In genomic region chr12:53676715-53677611, GRCh38 we compare ENCODE assay signal across 8 cellular contexts. TPM values are rescaled to one million over a fixed set of nuclear protein-coding genes. Genes with fewer than 3 reads are reported as not detected.
DNase-seq lines count a peak whose midpoint lies in the region; ATAC-seq and TF ChIP-seq lines count a peak whose summit lies in the region.

No MANE protein-coding gene starts in this region.

- WGBS in lung, 2 donors, result 3 to 7% methylated on average over 57 to 59 of the region's 59 CpGs

- H3K4me3 Mint-ChIP-seq in activated CD4-positive, alpha-beta T cell treated with anti-CD3 and anti-CD28 coated beads, Interleukin-2, amount 10 ng/mL, durations not matched to agents 7 days and 5 days, result peak overlapping the region; percentile 92

- peaks cover 18% of the 10 kb centered on the region for H3K36me3 Mint-ChIP-seq in activated CD4-positive, alpha-beta T cell treated with anti-CD3 and anti-CD28 coated beads, Interleukin-2, amount 10 ng/mL, durations not matched to agents 7 days and 5 days (ENCODE audit: low read depth)

- peak; percentile 2 for ATAC-seq in lung (ENCODE audit: insufficient read depth, low FRiP score)
- ATAC-seq in stimulated activated naive CD8-positive, alpha-beta T cell treated with anti-CD3 and anti-CD28 coated beads, Interleukin-15, Interleukin-2, amounts not matched to agents 100 U/mL and 50 U/mL, for 24 hours, result no peak
- no peak for ATAC-seq in GM18502 (IDR thresholded peaks at IDR 0.05; ENCODE audit: poor library complexity, unreplicated experiment)
- ATAC-seq in GM19324 (IDR thresholded peaks at IDR 0.05; ENCODE audit: low FRiP score, unreplicated experiment), result no peak

- CTCF ChIA-PET in activated CD4-positive, alpha-beta T cell treated with anti-CD3 and anti-CD28 coated beads, Interleukin-2, amount 10 ng/mL, durations not matched to agents 7 days and 5 days (lab: Charles Lee), result interaction anchor here (0.6 to 3.7 kb wide), 12 partner anchors 16 to 965 kb away, joined by 3 to 24 read pairs (median 5); no protein-coding TSS in a partner anchor

- POLR2A ChIA-PET in activated CD4-positive, alpha-beta T cell treated with anti-CD3 and anti-CD28 coated beads, Interleukin-2, amount 10 ng/mL, durations not matched to agents 7 days and 5 days (lab: Charles Lee), result no interaction called here

- H3K27ac ChIP-seq in 22Rv1, result peak overlapping the region; percentile 97
- peak overlapping the region; percentile 86 to 97 for H3K27ac ChIP-seq in lung (ENCODE audit: low read depth in 1 of 2, low read length in 1 of 2)

- H3K27ac Mint-ChIP-seq in activated CD4-positive, alpha-beta T cell treated with anti-CD3 and anti-CD28 coated beads, Interleukin-2, amount 10 ng/mL, durations not matched to agents 7 days and 5 days, result peak overlapping the region; percentile 48

- H3K27me3 Mint-ChIP-seq in activated CD4-positive, alpha-beta T cell treated with anti-CD3 and anti-CD28 coated beads, Interleukin-2, amount 10 ng/mL, durations not matched to agents 7 days and 5 days, result peaks cover 29% of the 10 kb centered on the region

- H3K4me3 ChIP-seq in HFF-Myc (replicated peaks; ENCODE audit: low read depth, low read length), result peak overlapping the region; percentile 97
- peak overlapping the region; percentile 52 for H3K4me3 ChIP-seq in endocrine pancreas (ENCODE audit: control insufficient read depth, insufficient read depth, low read length)
- H3K4me3 ChIP-seq in lung, result no peak overlapping the region

- peaks cover 34% of the 10 kb centered on the region for H3K4me1 Mint-ChIP-seq in activated CD4-positive, alpha-beta T cell treated with anti-CD3 and anti-CD28 coated beads, Interleukin-2, amount 10 ng/mL, durations not matched to agents 7 days and 5 days

- H3K4me1 ChIP-seq in endocrine pancreas (ENCODE audit: control insufficient read depth, insufficient read depth, low read length), result peaks cover 8% of the 10 kb centered on the region
- H3K4me1 ChIP-seq in lung (ENCODE audit: control insufficient read depth in 2 of 2, insufficient read depth in 2 of 2, low read length in 2 of 2), result peaks cover 5 to 6% of the 10 kb centered on the region in 2 donors

- H3K9ac ChIP-seq in endocrine pancreas (ENCODE audit: control insufficient read depth, insufficient read depth, low read length), result peak overlapping the region; percentile 65

- H3K9me3 ChIP-seq in endocrine pancreas (ENCODE audit: control insufficient read depth, low read length), result no peaks in the 10 kb centered on the region
- H3K9me3 ChIP-seq in lung (ENCODE audit: control insufficient read depth in 2 of 2, insufficient read depth in 1 of 2, low read length in 1 of 2), result no peaks in the 10 kb centered on the region

- H3K9me3 Mint-ChIP-seq in activated CD4-positive, alpha-beta T cell treated with anti-CD3 and anti-CD28 coated beads, Interleukin-2, amount 10 ng/mL, durations not matched to agents 7 days and 5 days, result no peaks in the 10 kb centered on the region

- no peak for TF ChIP-seq CTCF in 22Rv1 (IDR thresholded peaks at IDR 0.05)
- no peak for TF ChIP-seq CTCF in HFF-Myc (IDR thresholded peaks at IDR 0.05; ENCODE audit: low read depth, low read length, missing control alignments)
- no peak for TF ChIP-seq CTCF in lung (IDR thresholded peaks at IDR 0.05; ENCODE audit: control extremely low read depth, extremely low read depth)

- DNase-seq in HFF-Myc (ENCODE audit: extremely low read depth, low read depth) (peak; percentile 27), lung (ENCODE audit: low spot score) (no peak)
- DNase-seq in activated CD4-positive, alpha-beta T cell treated with anti-CD3 and anti-CD28 coated beads, Interleukin-2, amount 10 ng/mL, durations not matched to agents 7 days and 5 days, result no peak
- DNase-seq in stimulated activated naive CD8-positive, alpha-beta T cell treated with anti-CD3 and anti-CD28 coated beads, Interleukin-15, Interleukin-2, amounts not matched to agents 100 U/mL and 50 U/mL, for 24 hours, result peak; percentile 42

- no peaks in the 10 kb centered on the region for H3K36me3 ChIP-seq in endocrine pancreas (ENCODE audit: control insufficient read depth, insufficient read depth, low read length)
- peaks cover 0 to 6% of the 10 kb centered on the region in 2 donors for H3K36me3 ChIP-seq in lung (ENCODE audit: control insufficient read depth in 2 of 2, insufficient read depth in 2 of 2, low read length in 2 of 2)

- H3K27me3 ChIP-seq in endocrine pancreas (ENCODE audit: control insufficient read depth, insufficient read depth, low read length) (no peaks in the 10 kb centered on the region), lung (ENCODE audit: control insufficient read depth, insufficient read depth) (no peaks in the 10 kb centered on the region)

RNA-seq across cellular contexts. Expression of gene ATP5MC2, which starts 1.1 kb away (rescaled TPM):
- total RNA-seq in activated CD4-positive, alpha-beta T cell treated with anti-CD3 and anti-CD28 coated beads, Interleukin-2, amount 10 ng/mL, durations not matched to agents 7 days and 5 days, result 100 to 1,000 TPM; 298 to 356 TPM
- 100 to 1,000 TPM; 143 to 274 TPM for total RNA-seq in lung
- polyA plus RNA-seq in lung, result 100 to 1,000 TPM; 366 to 582 TPM

RNA-seq across cellular contexts. Expression of gene CALCOCO1, which starts 50.3 kb away (rescaled TPM):
- 10 to 100 TPM; 54.6 to 56.8 TPM for total RNA-seq in activated CD4-positive, alpha-beta T cell treated with anti-CD3 and anti-CD28 coated beads, Interleukin-2, amount 10 ng/mL, durations not matched to agents 7 days and 5 days
- 100 to 1,000 TPM in 1 of 2 donors, 10 to 100 TPM in 1; 80.4 to 223 TPM for total RNA-seq in lung
- 10 to 100 TPM; 65.5 to 71.4 TPM for polyA plus RNA-seq in lung

RNA-seq across cellular contexts. Expression of gene ATF7, which starts 50.8 kb away (rescaled TPM):
- 10 to 100 TPM; 28.6 to 43.0 TPM for total RNA-seq in activated CD4-positive, alpha-beta T cell treated with anti-CD3 and anti-CD28 coated beads, Interleukin-2, amount 10 ng/mL, durations not matched to agents 7 days and 5 days
- 10 to 100 TPM; 40.4 to 43.3 TPM for total RNA-seq in lung
- polyA plus RNA-seq in lung, result 10 to 100 TPM; 16.8 to 22.9 TPM

Comparison
In these comparisons a context has a peak if more than half of its experiments do, and no peak if none do; other contexts are left out.
1. DNase-seq: peak in HFF-Myc (single experiment) and stimulated activated naive CD8-positive, alpha-beta T cell treated with anti-CD3 and anti-CD28 coated beads, Interleukin-15, Interleukin-2, amounts not matched to agents 100 U/mL and 50 U/mL, for 24 hours (single experiment); none in activated CD4-positive, alpha-beta T cell treated with anti-CD3 and anti-CD28 coated beads, Interleukin-2, amount 10 ng/mL, durations not matched to agents 7 days and 5 days (single experiment) and lung (single experiment).